ENCODE assay signal across 8 cellular contexts in genomic region chr12:52949413-52950331, GRCh38. TPM values are rescaled to one million over a fixed set of nuclear protein-coding genes. Genes with fewer than 3 reads are reported as not detected.
DNase-seq lines count a peak whose midpoint lies in the region; ATAC-seq and TF ChIP-seq lines count a peak whose summit lies in the region.

No MANE protein-coding gene starts in this region.

- intact Hi-C loops in activated T-helper 2 cell treated with anti-CD3 and anti-CD28 coated beads, Interferon-gamma antibody, Interleukin-2, Interleukin-4, amounts not matched to agents 10 μg/mL and 5 μg/mL and 100 μg/mL, durations not matched to agents 14 hours and 24 hours and 36 hours (cut with micrococcal nuclease), result no loop called here

- H3K27me3 ChIP-seq in hepatocyte, result no peaks in the 10 kb centered on the region

- no peak for ATAC-seq in GM19328 (IDR thresholded peaks at IDR 0.05; ENCODE audit: unreplicated experiment)
- no peak for ATAC-seq in HG03045 (IDR thresholded peaks at IDR 0.05; ENCODE audit: unreplicated experiment)

- no peaks in the 10 kb centered on the region for H3K4me1 Mint-ChIP-seq in activated T-helper 2 cell treated with anti-CD3 and anti-CD28 coated beads, Interferon-gamma antibody, Interleukin-2, Interleukin-4, amounts not matched to agents 10 μg/mL and 5 μg/mL and 100 μg/mL, durations not matched to agents 14 hours and 24 hours and 36 hours (ENCODE audit: low read depth)

- H4K20me1 ChIP-seq in hepatocyte (ENCODE audit: insufficient read depth, poor library complexity, severe bottlenecking), result peaks cover 27% of the 10 kb centered on the region

- no peak overlapping the region for H3K27ac Mint-ChIP-seq in activated T-helper 2 cell treated with anti-CD3 and anti-CD28 coated beads, Interferon-gamma antibody, Interleukin-2, Interleukin-4, amounts not matched to agents 10 μg/mL and 5 μg/mL and 100 μg/mL, durations not matched to agents 14 hours and 24 hours and 36 hours

- H3K9me3 ChIP-seq in hepatocyte (ENCODE audit: low read depth), result no peaks in the 10 kb centered on the region

- no peaks in the 10 kb centered on the region for H3K36me3 ChIP-seq in hepatocyte (replicated peaks; ENCODE audit: insufficient read depth, low read depth)

- H2AFZ ChIP-seq in hepatocyte, result no peak overlapping the region

- H3K27me3 Mint-ChIP-seq in activated T-helper 2 cell treated with anti-CD3 and anti-CD28 coated beads, Interferon-gamma antibody, Interleukin-2, Interleukin-4, amounts not matched to agents 10 μg/mL and 5 μg/mL and 100 μg/mL, durations not matched to agents 14 hours and 24 hours and 36 hours (ENCODE audit: low read depth), result peaks cover 25% of the 10 kb centered on the region

- DNase-seq in Daoy (ENCODE audit: low read depth) (peak; percentile 97), NCI-H1417 treated with DMSO at 0.1 percent for 48 hours (lab: John Stamatoyannopoulos, UW) (peak; percentile 27), hepatocyte (ENCODE audit: low spot score) (peak; percentile 89)
- no peak for DNase-seq in activated T-helper 2 cell treated with anti-CD3 and anti-CD28 coated beads, Interferon-gamma antibody, Interleukin-2, Interleukin-4, amounts not matched to agents 10 μg/mL and 5 μg/mL and 100 μg/mL, durations not matched to agents 14 hours and 24 hours and 36 hours (ENCODE audit: low spot score)
- DNase-seq in stimulated activated CD4-positive, alpha-beta T cell treated with anti-CD3 and anti-CD28 coated beads, Interleukin-2, amount 100 ng/mL, for 48 hours, result no peak

- peak overlapping the region; percentile 42 for H3K4me3 Mint-ChIP-seq in activated T-helper 2 cell treated with anti-CD3 and anti-CD28 coated beads, Interferon-gamma antibody, Interleukin-2, Interleukin-4, amounts not matched to agents 10 μg/mL and 5 μg/mL and 100 μg/mL, durations not matched to agents 14 hours and 24 hours and 36 hours (ENCODE audit: low read depth)

- WGBS in hepatocyte (ENCODE audit: low lambda C conversion rate, missing lambda C conversion rate), result 12% methylated on average over 13 of the region's 13 CpGs

- peak overlapping the region; percentile 77 for H3K4me2 ChIP-seq in hepatocyte

- no peaks in the 10 kb centered on the region for H3K9me3 Mint-ChIP-seq in activated T-helper 2 cell treated with anti-CD3 and anti-CD28 coated beads, Interferon-gamma antibody, Interleukin-2, Interleukin-4, amounts not matched to agents 10 μg/mL and 5 μg/mL and 100 μg/mL, durations not matched to agents 14 hours and 24 hours and 36 hours

- peaks cover 33% of the 10 kb centered on the region for H3K4me1 ChIP-seq in hepatocyte (ENCODE audit: insufficient read depth)

- no peaks in the 10 kb centered on the region for H3K9me2 ChIP-seq in hepatocyte (replicated peaks; ENCODE audit: insufficient read depth)

- peaks cover 39% of the 10 kb centered on the region for H3K79me2 ChIP-seq in hepatocyte

- peak overlapping the region; percentile 96 for H3K27ac ChIP-seq in hepatocyte
- H3K27ac ChIP-seq in skin epidermis, result peak overlapping the region in 8 of 21 experiments; percentile 38 to 78 (median 64)

- peak overlapping the region; percentile 86 for H3K4me3 ChIP-seq in hepatocyte
- H3K4me3 ChIP-seq in skin epidermis, result peak overlapping the region; percentile 26 to 50 (median 31)

- no peak for TF ChIP-seq CTCF in hepatocyte (IDR thresholded peaks at IDR 0.05; ENCODE audit: poor library complexity)

- no peaks in the 10 kb centered on the region for H3K36me3 Mint-ChIP-seq in activated T-helper 2 cell treated with anti-CD3 and anti-CD28 coated beads, Interferon-gamma antibody, Interleukin-2, Interleukin-4, amounts not matched to agents 10 μg/mL and 5 μg/mL and 100 μg/mL, durations not matched to agents 14 hours and 24 hours and 36 hours (ENCODE audit: low read depth)

RNA-seq across cellular contexts. Expression of gene KRT18, which starts 0.8 kb away (rescaled TPM):
- total RNA-seq in Daoy (2014; rRNA removed; shearing (Covaris generic)), result 1,090 and 1,158 TPM in 2 replicates
- total RNA-seq in activated T-helper 2 cell treated with anti-CD3 and anti-CD28 coated beads, Interferon-gamma antibody, Interleukin-2, Interleukin-4, amounts not matched to agents 10 μg/mL and 5 μg/mL and 100 μg/mL, durations not matched to agents 14 hours and 24 hours and 36 hours, result 1.3 and 1.9 TPM in 2 replicates
- 676 and 753 TPM in 2 replicates for total RNA-seq in hepatocyte
- 1,621 and 1,849 TPM in 2 replicates for polyA plus RNA-seq in hepatocyte

RNA-seq across cellular contexts. Expression of gene KRT8, which starts 44.8 kb away (rescaled TPM):
- 107 and 111 TPM in 2 replicates for total RNA-seq in Daoy (2014; rRNA removed; shearing (Covaris generic))
- total RNA-seq in activated T-helper 2 cell treated with anti-CD3 and anti-CD28 coated beads, Interferon-gamma antibody, Interleukin-2, Interleukin-4, amounts not matched to agents 10 μg/mL and 5 μg/mL and 100 μg/mL, durations not matched to agents 14 hours and 24 hours and 36 hours, result 0.18 and 0.25 TPM in 2 replicates
- 1,376 and 1,381 TPM in 2 replicates for total RNA-seq in hepatocyte
- polyA plus RNA-seq in hepatocyte, result 2,058 and 2,283 TPM in 2 replicates

RNA-seq across cellular contexts. Expression of gene EIF4B, which starts 56.6 kb away (rescaled TPM):
- 650 and 689 TPM in 2 replicates for total RNA-seq in Daoy (2014; rRNA removed; shearing (Covaris generic))
- 474 and 503 TPM in 2 replicates for total RNA-seq in activated T-helper 2 cell treated with anti-CD3 and anti-CD28 coated beads, Interferon-gamma antibody, Interleukin-2, Interleukin-4, amounts not matched to agents 10 μg/mL and 5 μg/mL and 100 μg/mL, durations not matched to agents 14 hours and 24 hours and 36 hours
- 435 and 449 TPM in 2 replicates for total RNA-seq in hepatocyte
- 53.5 and 65.1 TPM in 2 replicates for polyA plus RNA-seq in hepatocyte

Comparison
In these comparisons a context has a peak if more than half of its experiments do, and no peak if none do; other contexts are left out.
1. DNase-seq: peak in Daoy (single experiment), NCI-H1417 treated with DMSO at 0.1 percent for 48 hours (single experiment) and hepatocyte (single experiment); none in activated T-helper 2 cell treated with anti-CD3 and anti-CD28 coated beads, Interferon-gamma antibody, Interleukin-2, Interleukin-4, amounts not matched to agents 10 μg/mL and 5 μg/mL and 100 μg/mL, durations not matched to agents 14 hours and 24 hours and 36 hours (single experiment) and stimulated activated CD4-positive, alpha-beta T cell treated with anti-CD3 and anti-CD28 coated beads, Interleukin-2, amount 100 ng/mL, for 48 hours (0 of 2).
2. RNA of gene KRT18, which starts 0.8 kb away (total RNA-seq): 1,090 to 1,158 TPM in Daoy and 676 to 753 TPM in hepatocyte; 1.3 to 1.9 TPM in activated T-helper 2 cell treated with anti-CD3 and anti-CD28 coated beads, Interferon-gamma antibody, Interleukin-2, Interleukin-4, amounts not matched to agents 10 μg/mL and 5 μg/mL and 100 μg/mL, durations not matched to agents 14 hours and 24 hours and 36 hours; every median in the first group is over 100 times any median in the second.
3. RNA of gene KRT8, which starts 44.8 kb away (total RNA-seq): 1,376 to 1,381 TPM in hepatocyte and 107 to 111 TPM in Daoy; 0.18 to 0.25 TPM in activated T-helper 2 cell treated with anti-CD3 and anti-CD28 coated beads, Interferon-gamma antibody, Interleukin-2, Interleukin-4, amounts not matched to agents 10 μg/mL and 5 μg/mL and 100 μg/mL, durations not matched to agents 14 hours and 24 hours and 36 hours; every median in the first group is over 10 times any median in the second.